Comparison of ENCODE assay signal across 15 cellular contexts in the genomic region with DNA sequence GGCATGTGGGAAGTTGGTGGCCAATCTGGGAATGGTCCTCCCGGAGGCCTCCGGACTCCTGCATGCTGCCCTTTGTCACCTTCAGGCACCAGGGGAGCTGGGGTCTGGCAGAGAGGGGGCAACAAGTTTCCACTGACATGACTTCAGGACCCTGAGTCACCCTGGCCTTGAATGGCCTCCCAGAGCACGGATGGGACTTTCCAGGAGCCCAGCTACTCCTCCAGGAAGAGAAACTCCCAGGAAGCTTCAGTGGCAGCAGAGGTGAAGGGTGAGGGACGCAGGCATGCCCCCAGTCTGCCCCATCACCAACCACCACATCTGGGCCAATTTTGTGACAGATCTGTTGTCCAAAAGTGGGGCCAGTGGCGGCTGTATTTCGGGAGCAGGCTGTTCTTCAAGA. TPM values are rescaled to one million over a fixed set of nuclear protein-coding genes. Genes with fewer than 3 reads are reported as not detected.
DNase-seq lines count a peak whose midpoint lies in the region; ATAC-seq and TF ChIP-seq lines count a peak whose summit lies in the region.
"Had no signal": no experiment of that assay in that cellular context is flagged by ENCODE, and none has a peak within 500 bp of the region (broad histone marks: within the 10 kb centered on the region; RNA-seq: fewer than 3 reads in every experiment).

No MANE protein-coding gene starts in this region.

- H3K4me1 ChIP-seq in HEK293 (ENCODE audit: control insufficient read depth, insufficient read depth, low read length): no peaks in the 10 kb centered on the region
- H3K4me1 ChIP-seq in lung (ENCODE audit: control insufficient read depth in 2 of 2, insufficient read depth in 2 of 2, low read length in 2 of 2): peaks cover 16 to 21% of the 10 kb centered on the region in 2 donors
- H3K4me1 ChIP-seq in stomach smooth muscle (ENCODE audit: control insufficient read depth, insufficient read depth, low read length): peaks cover 58% of the 10 kb centered on the region
- H3K4me1 ChIP-seq: neural progenitor cell had no signal

- no peaks in the 10 kb centered on the region for H3K27me3 Mint-ChIP-seq in activated T-helper 17 cell treated with anti-CD3 and anti-CD28 coated beads, Interleukin-2, amount 50 U/mL, for 72 hours
- H3K27me3 Mint-ChIP-seq: activated naive CD8-positive, alpha-beta T cell treated with anti-CD3 and anti-CD28 coated beads, Interleukin-2, amount 10 ng/mL, durations not matched to agents 7 days and 5 days had no signal

- peaks cover 13% of the 10 kb centered on the region for H3K4me1 Mint-ChIP-seq in activated T-helper 17 cell treated with anti-CD3 and anti-CD28 coated beads, Interleukin-2, amount 50 U/mL, for 72 hours

- WGBS in lung, 2 donors: 74 to 85% methylated on average over 6 of the region's 6 CpGs

- H3K27ac Mint-ChIP-seq in activated T-helper 17 cell treated with anti-CD3 and anti-CD28 coated beads, Interleukin-2, amount 50 U/mL, for 72 hours: no peak overlapping the region
- H3K27ac Mint-ChIP-seq: activated naive CD8-positive, alpha-beta T cell treated with anti-CD3 and anti-CD28 coated beads, Interleukin-2, amount 10 ng/mL, durations not matched to agents 7 days and 5 days; neural progenitor cell had no signal

- no peak overlapping the region for H3K4me3 Mint-ChIP-seq in activated T-helper 17 cell treated with anti-CD3 and anti-CD28 coated beads, Interleukin-2, amount 50 U/mL, for 72 hours
- H3K4me3 Mint-ChIP-seq: activated naive CD8-positive, alpha-beta T cell treated with anti-CD3 and anti-CD28 coated beads, Interleukin-2, amount 10 ng/mL, durations not matched to agents 7 days and 5 days; neural progenitor cell had no signal

- H3K9ac ChIP-seq in stomach smooth muscle (ENCODE audit: low read length in 2 of 2): peak overlapping the region; percentile 13 to 63
- H3K9ac ChIP-seq: KMS-11, neural progenitor cell had no signal

- no peaks in the 10 kb centered on the region for H3K36me3 Mint-ChIP-seq in activated T-helper 17 cell treated with anti-CD3 and anti-CD28 coated beads, Interleukin-2, amount 50 U/mL, for 72 hours (ENCODE audit: low read depth)

- H3K27me3 ChIP-seq in lung (ENCODE audit: control insufficient read depth, insufficient read depth): no peaks in the 10 kb centered on the region
- H3K27me3 ChIP-seq in stomach smooth muscle (ENCODE audit: control insufficient read depth in 1 of 2, insufficient read depth in 2 of 2, low read length in 2 of 2): no peaks in the 10 kb centered on the region
- H3K27me3 ChIP-seq: BE2C, neural progenitor cell had no signal

- DNase-seq in lung (ENCODE audit: low spot score) (no peak), DMS53 (lab: John Stamatoyannopoulos, UW) (no peak)
- DNase-seq: activated naive CD8-positive, alpha-beta T cell treated with anti-CD3 and anti-CD28 coated beads, Interleukin-2, amount 10 ng/mL, durations not matched to agents 7 days and 5 days; BE2C; NCI-H187 treated with DMSO at 0.1 percent for 48 hours; NCI-H526 treated with DMSO at 0.1 percent for 48 hours had no signal

- H3K9me3 ChIP-seq in HEK293 (ENCODE audit: control insufficient read depth, insufficient read depth, low read depth, low read length): no peaks in the 10 kb centered on the region
- no peaks in the 10 kb centered on the region for H3K9me3 ChIP-seq in lung (ENCODE audit: control insufficient read depth in 2 of 2, insufficient read depth in 1 of 2, low read length in 1 of 2)
- no peaks in the 10 kb centered on the region for H3K9me3 ChIP-seq in stomach smooth muscle (ENCODE audit: control insufficient read depth in 2 of 2, low read length in 2 of 2)
- H3K9me3 ChIP-seq: BE2C had no signal

- CTCF ChIA-PET in HEK293 (lab: Yijun Ruan, JAX): interaction anchor here (0.6 to 2.4 kb wide), 4 partner anchors 11 to 206 kb away, joined by 3 to 12 read pairs (median 5); no protein-coding TSS in a partner anchor

- no peak for ATAC-seq in lung (ENCODE audit: insufficient read depth, low FRiP score)
- ATAC-seq in activated T-helper 17 cell treated with anti-CD3 and anti-CD28 coated beads, Interleukin-2, amount 50 U/mL, for 72 hours (replicated peaks): no peak
- no peak for ATAC-seq in GM18909 (IDR thresholded peaks at IDR 0.05; ENCODE audit: poor library complexity, unreplicated experiment)
- no peak for ATAC-seq in HG03280 (IDR thresholded peaks at IDR 0.05; ENCODE audit: unreplicated experiment)

- H3K4me3 ChIP-seq in HEK293 (ENCODE audit: low read depth, low read length) (no peak overlapping the region), lung (no peak overlapping the region), stomach smooth muscle (ENCODE audit: low read length in 2 of 2) (peak overlapping the region; percentile 22 to 37)
- H3K4me3 ChIP-seq: neural progenitor cell had no signal

- POLR2A ChIA-PET in HEK293 (lab: Yijun Ruan, JAX): no interaction called here

- H3K9me3 Mint-ChIP-seq in activated T-helper 17 cell treated with anti-CD3 and anti-CD28 coated beads, Interleukin-2, amount 50 U/mL, for 72 hours: no peaks in the 10 kb centered on the region
- H3K9me3 Mint-ChIP-seq: activated naive CD8-positive, alpha-beta T cell treated with anti-CD3 and anti-CD28 coated beads, Interleukin-2, amount 10 ng/mL, durations not matched to agents 7 days and 5 days; neural progenitor cell had no signal

- H3K36me3 ChIP-seq in HEK293 (ENCODE audit: control insufficient read depth in 2 of 2, insufficient read depth in 1 of 2, low read length in 2 of 2) (peaks cover 0 to 56% of the 10 kb centered on the region in 2 experiments; a peak in 1 of 3 replicates), lung (ENCODE audit: control insufficient read depth in 2 of 2, insufficient read depth in 2 of 2, low read length in 2 of 2) (peaks cover 11 to 40% of the 10 kb centered on the region in 2 donors), stomach smooth muscle (ENCODE audit: control insufficient read depth in 2 of 2, insufficient read depth in 2 of 2, low read length in 2 of 2) (peaks cover 15 to 30% of the 10 kb centered on the region in 2 donors)
- H3K36me3 ChIP-seq: neural progenitor cell had no signal

- no peak for TF ChIP-seq CTCF in HEK293 (tag by site-specific recombination; IDR thresholded peaks at IDR 0.05)
- TF ChIP-seq CTCF in lung (IDR thresholded peaks at IDR 0.05; ENCODE audit: control extremely low read depth, extremely low read depth): no peak

- no peak overlapping the region for H3K27ac ChIP-seq in HEK293 (ENCODE audit: extremely low read depth, low read depth, low read length)
- peak overlapping the region; percentile 61 for H3K27ac ChIP-seq in cingulate gyrus (ENCODE audit: low read depth, low read length)
- H3K27ac ChIP-seq in lung (ENCODE audit: low read depth in 1 of 2, low read length in 1 of 2): peak overlapping the region; percentile 43 to 97
- peak overlapping the region; percentile 90 for H3K27ac ChIP-seq in stomach smooth muscle (ENCODE audit: low read length)
- H3K27ac ChIP-seq: KMS-11, neural progenitor cell, VCaP had no signal

TF ChIP-seq in HEK293, 187 proteins besides CTCF, POLR2A, EP300 and RAD21:
- 0 out of 2 replicates have a peak, but pooled peaks have one; percentile 27 for TF ChIP-seq SCRT2 (tag by site-specific recombination; IDR thresholded peaks at IDR 0.05)
- no peak for TF ChIP-seq ZNF777 (tag by site-specific recombination; IDR thresholded peaks at IDR 0.05; ENCODE audit: borderline replicate concordance)
- peak; percentile 80 for TF ChIP-seq ZNF394 (tag by site-specific recombination; IDR thresholded peaks at IDR 0.05; ENCODE audit: borderline replicate concordance)

RNA-seq across cellular contexts. Expression of gene WASF2, which starts 55.9 kb away (rescaled TPM):
- total RNA-seq in lung: 100 to 1,000 TPM in 1 of 2 donors, 10 to 100 TPM in 1; 47.9 to 136 TPM
- polyA plus RNA-seq in lung: 10 to 100 TPM; 27.3 to 51.0 TPM
- total RNA-seq in activated T-helper 17 cell treated with anti-CD3 and anti-CD28 coated beads, Interleukin-2, amount 50 U/mL, for 72 hours: 100 to 1,000 TPM in 1 of 2 donors, 10 to 100 TPM in 1; 85.7 to 125 TPM

RNA-seq across cellular contexts. Expression of gene AHDC1, which starts 58.1 kb away (rescaled TPM):
- 10 to 100 TPM; 31.8 to 37.9 TPM for total RNA-seq in lung
- 10 to 100 TPM; 10.3 to 11.8 TPM for polyA plus RNA-seq in lung
- total RNA-seq in activated T-helper 17 cell treated with anti-CD3 and anti-CD28 coated beads, Interleukin-2, amount 50 U/mL, for 72 hours: 10 to 100 TPM; 13.3 to 22.3 TPM

Comparison
In these comparisons a context has a peak if more than half of its experiments do, and no peak if none do; other contexts are left out.
1. H3K4me3 ChIP-seq: peak in stomach smooth muscle (2 of 2); none in HEK293 (single experiment) and lung (single experiment).